Comparison of ENCODE assay signal across 16 cellular contexts in the genomic region with DNA sequence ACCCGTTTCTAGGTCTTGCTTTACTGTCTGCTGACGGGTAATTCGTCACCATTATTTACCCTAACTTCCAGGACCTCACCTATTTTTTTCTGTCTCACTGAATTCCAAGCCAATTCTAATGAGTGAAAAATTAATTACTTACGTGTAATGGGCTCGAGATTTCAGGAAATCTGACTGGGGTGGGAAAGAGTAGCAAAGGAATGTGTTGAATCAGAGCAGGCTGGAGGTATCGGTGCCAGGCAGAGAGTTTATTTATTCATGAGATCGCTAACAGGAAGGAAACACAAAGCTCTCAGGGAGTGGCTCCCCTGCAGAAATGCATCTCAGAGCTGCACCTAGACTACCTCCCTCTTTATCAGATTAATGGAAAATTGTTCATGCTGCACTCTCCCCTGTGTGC. TPM values are rescaled to one million over a fixed set of nuclear protein-coding genes. Genes with fewer than 3 reads are reported as not detected.
DNase-seq lines count a peak whose midpoint lies in the region; ATAC-seq, FAIRE-seq and TF ChIP-seq lines count a peak whose summit lies in the region.
"Had no signal": no experiment of that assay in that cellular context is flagged by ENCODE, and none has a peak within 500 bp of the region (broad histone marks: within the 10 kb centered on the region; RNA-seq: fewer than 3 reads in every experiment).

No MANE protein-coding gene starts in this region.

- H3K9me3 ChIP-seq in A549 (no peaks in the 10 kb centered on the region), body of pancreas (no peaks in the 10 kb centered on the region), mesenchymal stem cell (ENCODE audit: control insufficient read depth, low read length) (no peaks in the 10 kb centered on the region)

- H3K27ac ChIP-seq in A549 (no peak overlapping the region), body of pancreas (peak overlapping the region in 3 of 4 donors; percentile 40 to 71 (median 63)), mesenchymal stem cell (ENCODE audit: low read length, poor library complexity, severe bottlenecking) (no peak overlapping the region)

- H3K14ac ChIP-seq in mesenchymal stem cell (ENCODE audit: low read length in 2 of 2) = no peak overlapping the region

- no peak overlapping the region for H2AFZ ChIP-seq in mesenchymal stem cell (ENCODE audit: low read depth, low read length)

- no peaks in the 10 kb centered on the region for H3K79me1 ChIP-seq in mesenchymal stem cell (replicated peaks; ENCODE audit: low read length, poor library complexity, severe bottlenecking)

- no peak overlapping the region for H3K27ac Mint-ChIP-seq in stimulated activated naive B cell treated with anti-CD40 and anti-IgM and Interleukin-4, amounts not matched to agents 10 μg/mL and 1 μg/mL and 100 μg/mL, for 72 hours
- H3K27ac Mint-ChIP-seq: activated CD4-positive, alpha-beta T cell treated with anti-CD3 and anti-CD28 coated beads for 36 hours; T-cell had no signal

- H2BK15ac ChIP-seq in mesenchymal stem cell (ENCODE audit: low read depth, poor library complexity, severe bottlenecking) = no peak overlapping the region

- H2BK5ac ChIP-seq in mesenchymal stem cell (ENCODE audit: low read depth, low read length, poor library complexity, severe bottlenecking) = no peak overlapping the region

- no peak overlapping the region for H2AK5ac ChIP-seq in mesenchymal stem cell (ENCODE audit: low read length, severe bottlenecking)

- peaks cover 3 to 9% of the 10 kb centered on the region in 2 donors for H3K4me1 Mint-ChIP-seq in stimulated activated naive B cell treated with anti-CD40 and anti-IgM and Interleukin-4, amounts not matched to agents 10 μg/mL and 1 μg/mL and 100 μg/mL, for 72 hours

- peak overlapping the region; percentile 65 for H3K4me2 ChIP-seq in A549
- H3K4me2 ChIP-seq in mesenchymal stem cell (ENCODE audit: low read length, poor library complexity, severe bottlenecking) = peak overlapping the region; percentile 55

- H3K27me3 Mint-ChIP-seq in stimulated activated naive B cell treated with anti-CD40 and anti-IgM and Interleukin-4, amounts not matched to agents 10 μg/mL and 1 μg/mL and 100 μg/mL, for 72 hours = peaks cover 41 to 47% of the 10 kb centered on the region in 2 donors

- no peak overlapping the region for H3K4me3 Mint-ChIP-seq in stimulated activated naive B cell treated with anti-CD40 and anti-IgM and Interleukin-4, amounts not matched to agents 10 μg/mL and 1 μg/mL and 100 μg/mL, for 72 hours
- H3K4me3 Mint-ChIP-seq: activated CD4-positive, alpha-beta T cell treated with anti-CD3 and anti-CD28 coated beads for 36 hours; T-cell had no signal

- intact Hi-C loops in body of pancreas (cut with DNase I) = no loop called here

- TF ChIP-seq CTCF in A549 (IDR thresholded peaks at IDR 0.05) (no peak), body of pancreas (IDR thresholded peaks at IDR 0.05) (no peak)

- no peak overlapping the region for H3K4ac ChIP-seq in mesenchymal stem cell (ENCODE audit: low read depth in 1 of 2, low read length in 2 of 2)

- no peak overlapping the region for H3K9ac ChIP-seq in mesenchymal stem cell (ENCODE audit: low read length)

- H4K91ac ChIP-seq in mesenchymal stem cell (ENCODE audit: low read length) = no peak overlapping the region

- no peaks in the 10 kb centered on the region for H3K36me3 Mint-ChIP-seq in stimulated activated naive B cell treated with anti-CD40 and anti-IgM and Interleukin-4, amounts not matched to agents 10 μg/mL and 1 μg/mL and 100 μg/mL, for 72 hours
- H3K36me3 Mint-ChIP-seq: T-cell had no signal

- 14% methylated on average over 7 of the region's 7 CpGs for WGBS in A549 (ENCODE audit: missing lambda C conversion rate)
- WGBS in body of pancreas, 2 donors = 11 to 15% methylated on average over 7 of the region's 7 CpGs
- 39% methylated on average over 7 of the region's 7 CpGs for WGBS in mesenchymal stem cell

- no peak for ATAC-seq in A549
- peak; percentile 33 for ATAC-seq in body of pancreas
- ATAC-seq in stimulated activated naive B cell treated with anti-CD40 and anti-IgM and Interleukin-4, amounts not matched to agents 10 μg/mL and 1 μg/mL and 100 μg/mL, for 72 hours (replicated peaks) = no peak
- ATAC-seq in left lobe of liver = no peak
- ATAC-seq: activated CD4-positive, alpha-beta T cell treated with anti-CD3 and anti-CD28 coated beads for 36 hours; left ventricle myocardium superior; T-cell had no signal

- CTCF ChIA-PET in A549 (lab: Yijun Ruan, JAX) = interaction anchor here (0.8 kb wide), 2 partner anchors 96 to 99 kb away, joined by 3 to 4 read pairs; no protein-coding TSS in a partner anchor

- H3K4me3 ChIP-seq in A549 (no peak overlapping the region), H7 (ENCODE audit: insufficient read depth, low read depth, low read length) (no peak overlapping the region), body of pancreas (no peak overlapping the region), mesenchymal stem cell (ENCODE audit: insufficient read depth in 1 of 2, low read depth in 1 of 2, low read length in 2 of 2) (no peak overlapping the region)

- POLR2A ChIA-PET in A549 (lab: Yijun Ruan, JAX) = no interaction called here

- no peak overlapping the region for H2BK120ac ChIP-seq in mesenchymal stem cell (ENCODE audit: low read depth, low read length)

- H3K18ac ChIP-seq in mesenchymal stem cell (ENCODE audit: low read depth in 1 of 2, low read length in 2 of 2) = no peak overlapping the region

- H3K36me3 ChIP-seq in H7 (replicated peaks; ENCODE audit: control insufficient read depth, insufficient read depth, low read length) (no peaks in the 10 kb centered on the region), body of pancreas (replicated peaks in 1 of 2; ENCODE audit: insufficient read depth in 1 of 2, low read depth in 2 of 2) (no peaks in the 10 kb centered on the region), mesenchymal stem cell (ENCODE audit: control insufficient read depth in 1 of 2, insufficient read depth in 2 of 2, low read depth in 1 of 2, low read length in 2 of 2) (no peaks in the 10 kb centered on the region)

- TF ChIP-seq EP300 in A549 (IDR thresholded peaks at IDR 0.05) = no peak

- peaks cover 0 to 1% of the 10 kb centered on the region in 2 donors for H3K9me3 Mint-ChIP-seq in stimulated activated naive B cell treated with anti-CD40 and anti-IgM and Interleukin-4, amounts not matched to agents 10 μg/mL and 1 μg/mL and 100 μg/mL, for 72 hours
- H3K9me3 Mint-ChIP-seq: T-cell had no signal

- DNase-seq in A549 (ENCODE audit: low read depth in 1 of 2, low spot score in 1 of 2) (peak in 1 of 2 experiments; percentile 29), H7 (peak; percentile 44), body of pancreas (peak in 3 of 4 donors; percentile 40 to 51 (median 45)), mesenchymal stem cell (no peak), left lobe of liver (ENCODE audit: low spot score) (no peak), NCI-H345 (lab: John Stamatoyannopoulos, UW) (no peak)
- DNase-seq in activated naive CD4-positive, alpha-beta T cell treated with Interleukin-2 at 50 U/mL for 16 hours = no peak
- no peak for DNase-seq in stimulated activated naive B cell treated with anti-CD40 and anti-IgM and Interleukin-4, amounts not matched to agents 10 μg/mL and 1 μg/mL and 100 μg/mL, for 72 hours
- DNase-seq: activated CD4-positive, alpha-beta T cell treated with anti-CD3 and anti-CD28 coated beads for 36 hours; AML-193; effector CD4-positive, alpha-beta T cell; left ventricle myocardium superior; occipital lobe; stimulated activated CD8-positive, alpha-beta memory T cell treated with anti-CD3 and anti-CD28 coated beads, Interleukin-4, amount 100 ng/mL, for 48 hours; T-cell had no signal

- no peak for TF ChIP-seq RAD21 in A549 (conservative IDR thresholded peaks at IDR 0.05 in 1 of 2, IDR thresholded peaks at IDR 0.05 in 1 of 2)

- H3K4me1 ChIP-seq in A549 = peaks cover 9% of the 10 kb centered on the region
- peaks cover 6% of the 10 kb centered on the region for H3K4me1 ChIP-seq in body of pancreas
- H3K4me1 ChIP-seq in mesenchymal stem cell (ENCODE audit: control insufficient read depth, insufficient read depth, low read depth, low read length) = peaks cover 16% of the 10 kb centered on the region

- FAIRE-seq in A549 (lab: Jason Lieb, UNC) = no peak
- FAIRE-seq: GM19239 had no signal

- no peak overlapping the region for H4K8ac ChIP-seq in mesenchymal stem cell (ENCODE audit: low read length)

- TF ChIP-seq POLR2A in A549 (IDR thresholded peaks at IDR 0.05; ENCODE audit: low read length) (no peak), body of pancreas (IDR thresholded peaks at IDR 0.05) (no peak)

- no peak overlapping the region for H3K23ac ChIP-seq in mesenchymal stem cell (ENCODE audit: low read length in 2 of 2)

- H3K27me3 ChIP-seq in H7 (ENCODE audit: control insufficient read depth, insufficient read depth, low read length) (peaks cover 3% of the 10 kb centered on the region; the same call in 1 of the 2 replicates), body of pancreas (no peaks in the 10 kb centered on the region), mesenchymal stem cell (ENCODE audit: control insufficient read depth in 1 of 2, insufficient read depth in 1 of 2, low read length in 2 of 2) (peaks cover 4 to 46% of the 10 kb centered on the region in 2 experiments)

- H2BK12ac ChIP-seq in mesenchymal stem cell (ENCODE audit: low read length in 2 of 2) = no peak overlapping the region

RNA-seq across cellular contexts. Expression of gene DIP2C, which starts 4.0 kb away (rescaled TPM):
- 3.7 and 5.7 TPM in 2 replicates for polyA plus RNA-seq in A549 (2011; rRNA removed)
- polyA plus RNA-seq in A549 (2012; cell fraction: cytosol; rRNA removed) = 4.1 and 5.0 TPM in 2 replicates
- polyA plus RNA-seq in A549 (2012; cell fraction: nucleus; rRNA removed) = 5.9 and 7.2 TPM in 2 replicates
- polyA plus RNA-seq in A549 (2017; fragmentation: RNase III; extraction: RNeasy Plus Mini Kit Qiagen cat#74134 plus additional on column Dnase treatment) = 4.2 to 5.5 TPM (median 5.0 TPM) in 3 replicates
- 7.9 and 10.0 TPM in 2 replicates for polyA minus RNA-seq in A549 (2011; rRNA and poly(A)+ RNA removed)
- 4.8 and 7.2 TPM in 2 replicates for total RNA-seq in H7 (2014; rRNA removed; shearing (Covaris generic))
- total RNA-seq in body of pancreas = 10 to 100 TPM in 1 of 2 donors, 1 to 10 TPM in 1; 9.6 to 11.9 TPM
- 11.6 TPM for polyA plus RNA-seq in mesenchymal stem cell (2013, experiment 1 of 2)
- 11.2 TPM for polyA plus RNA-seq in mesenchymal stem cell (2013, experiment 2 of 2)
- total RNA-seq in left lobe of liver = 13.9 TPM

Comparison
In these comparisons a context has a peak if more than half of its experiments do, and no peak if none do; other contexts are left out.
1. DNase-seq: peak in H7 (single experiment) and body of pancreas (3 of 4); none in mesenchymal stem cell (single experiment), activated naive CD4-positive, alpha-beta T cell treated with Interleukin-2 at 50 U/mL for 16 hours (single experiment), stimulated activated naive B cell treated with anti-CD40 and anti-IgM and Interleukin-4, amounts not matched to agents 10 μg/mL and 1 μg/mL and 100 μg/mL, for 72 hours (single experiment), left lobe of liver (single experiment) and NCI-H345 (single experiment).
2. H3K27ac ChIP-seq: peak in body of pancreas (3 of 4); none in A549 (0 of 2) and mesenchymal stem cell (single experiment).